11 cellular contexts compared by ENCODE assay signal in the genomic region with DNA sequence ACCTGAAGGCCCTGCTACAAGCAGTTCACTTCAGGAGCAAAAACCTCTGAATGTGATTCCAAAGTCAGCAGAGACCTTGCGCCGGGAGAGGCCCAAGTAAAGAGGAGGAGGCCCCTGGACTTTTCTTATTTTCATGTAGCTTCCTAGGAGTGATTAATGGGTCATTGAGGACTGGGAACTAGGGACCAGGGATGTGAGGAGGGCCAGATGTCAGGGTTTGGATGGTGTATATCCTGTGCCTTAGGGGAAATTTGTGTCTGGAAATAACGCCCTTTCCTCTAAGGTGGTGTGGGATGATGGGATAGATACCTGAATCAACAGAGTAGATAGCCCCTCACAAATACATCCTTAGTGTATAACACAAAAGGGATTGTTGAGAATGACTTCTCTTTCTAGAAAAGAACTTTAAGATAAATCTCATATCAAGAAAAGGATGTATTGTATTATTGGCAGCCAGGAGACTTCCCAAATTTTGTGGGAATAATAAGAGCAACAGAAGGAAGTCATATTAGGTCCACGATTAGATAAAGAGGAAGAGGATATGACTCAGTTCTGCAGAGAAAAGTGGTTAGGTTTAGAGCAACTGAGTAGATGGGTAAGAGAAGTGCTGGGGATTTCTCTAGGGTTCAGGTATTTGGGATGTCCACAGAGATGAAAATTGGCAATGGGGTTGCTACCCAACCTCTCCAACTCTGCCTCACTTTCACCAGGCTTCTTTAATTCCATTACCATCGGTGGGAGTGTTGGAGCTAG. TPM values are rescaled to one million over a fixed set of nuclear protein-coding genes. Genes with fewer than 3 reads are reported as not detected.
DNase-seq lines count a peak whose midpoint lies in the region; ATAC-seq, FAIRE-seq and TF ChIP-seq lines count a peak whose summit lies in the region.
"Had no signal": no experiment of that assay in that cellular context is flagged by ENCODE, and none has a peak within 500 bp of the region (broad histone marks: within the 10 kb centered on the region; RNA-seq: fewer than 3 reads in every experiment).

No MANE protein-coding gene starts in this region.

- H3K4me2 ChIP-seq in K562 (ENCODE audit: insufficient read depth, low read length) = no peak overlapping the region

- H3K9ac ChIP-seq in K562 (ENCODE audit: insufficient read depth in 1 of 2, low read depth in 2 of 2, low read length in 2 of 2) = no peak overlapping the region; a peak in 1 of 4 replicates

- peaks cover 3% of the 10 kb centered on the region; the same call in 1 of the 2 replicates for H4K20me1 ChIP-seq in K562 (replicated peaks; ENCODE audit: control insufficient read depth, insufficient read depth, low read length)

- H3K9me3 Mint-ChIP-seq in nephron progenitor cell = peaks cover 42% of the 10 kb centered on the region
- H3K9me3 Mint-ChIP-seq in T-helper 2 cell treated with Interferon-gamma antibody and Interleukin-4, amounts not matched to agents 5 μg/mL and 100 μg/mL, for 36 hours = no peaks in the 10 kb centered on the region

- no peaks in the 10 kb centered on the region for H3K9me1 ChIP-seq in K562 (ENCODE audit: control insufficient read depth, insufficient read depth, low read length)

- H3K4me1 ChIP-seq in K562 (replicated peaks in 1 of 2; ENCODE audit: control insufficient read depth in 2 of 2, insufficient read depth in 2 of 2, low read length in 2 of 2) = peaks cover 0 to 14% of the 10 kb centered on the region in 2 experiments; a peak in 3 of 5 replicates

- H3K9me3 ChIP-seq in K562 (replicated peaks; ENCODE audit: control insufficient read depth, insufficient read depth, low read depth, low read length) = no peaks in the 10 kb centered on the region
- H3K9me3 ChIP-seq: neutrophil had no signal

- intact Hi-C loops in K562 (cut with micrococcal nuclease) = no loop called here

- H3K36me3 ChIP-seq in K562 (ENCODE audit: control insufficient read depth, insufficient read depth, low read length) = peaks cover 37% of the 10 kb centered on the region

- H3K27me3 ChIP-seq in K562 (ENCODE audit: control insufficient read depth in 2 of 2, insufficient read depth in 2 of 2, low read length in 2 of 2) = no peaks in the 10 kb centered on the region
- H3K27me3 ChIP-seq: neutrophil had no signal

- no TSS peak for BruUV-seq in K562 (replicated peaks; lab: Mats Ljungman, UMichigan)

- H2AFZ ChIP-seq in K562 (ENCODE audit: low read depth, low read length) = no peak overlapping the region

- TF ChIP-seq EP300 in K562 (IDR thresholded peaks at IDR 0.05; ENCODE audit: low read length) = no peak

- 57% methylated on average over 4 of the region's 5 CpGs for WGBS in K562 (ENCODE audit: insufficient coverage, low coverage, missing lambda C conversion rate)

- TF ChIP-seq CTCF in K562 (IDR thresholded peaks at IDR 0.05 in 2 of 3, conservative IDR thresholded peaks at IDR 0.05 in 1 of 3; ENCODE audit: insufficient read depth in 2 of 3, low read depth in 1 of 3, low read length in 3 of 3) = no peak
- TF ChIP-seq CTCF in nephron progenitor cell (IDR thresholded peaks at IDR 0.05) = no peak

- H3K36me3 Mint-ChIP-seq in nephron progenitor cell (ENCODE audit: low read depth) = peaks cover 36% of the 10 kb centered on the region
- peaks cover 50% of the 10 kb centered on the region for H3K36me3 Mint-ChIP-seq in T-helper 2 cell treated with Interferon-gamma antibody and Interleukin-4, amounts not matched to agents 5 μg/mL and 100 μg/mL, for 36 hours (ENCODE audit: low read depth)

- CTCF ChIA-PET in K562 (lab: Yijun Ruan, JAX; ENCODE audit: low intra/inter-chr PET ratio) = no interaction called here

- FAIRE-seq in K562 (lab: Jason Lieb, UNC) = no peak

- in situ Hi-C loops in K562 (cut with MboI) = no loop called here

- H3K4me1 Mint-ChIP-seq in nephron progenitor cell = no peaks in the 10 kb centered on the region
- H3K4me1 Mint-ChIP-seq in T-helper 2 cell treated with Interferon-gamma antibody and Interleukin-4, amounts not matched to agents 5 μg/mL and 100 μg/mL, for 36 hours (ENCODE audit: low read depth) = peaks cover 17% of the 10 kb centered on the region

- TF ChIP-seq RAD21 in K562 (CRISPR knock-in tag; conservative IDR thresholded peaks at IDR 0.05 in 1 of 2, IDR thresholded peaks at IDR 0.05 in 1 of 2) = no peak

- peak overlapping the region; percentile 90 for H3K27ac Mint-ChIP-seq in nephron progenitor cell
- H3K27ac Mint-ChIP-seq in T-helper 2 cell treated with Interferon-gamma antibody and Interleukin-4, amounts not matched to agents 5 μg/mL and 100 μg/mL, for 36 hours = no peak overlapping the region

- POLR2A ChIA-PET in K562 (lab: Yijun Ruan, JAX) = interaction anchor here (0.8 to 1.8 kb wide), 2 partner anchors 9 to 17 kb away, joined by 3 to 5 read pairs; no protein-coding TSS in a partner anchor

- ATAC-seq in K562 (peak; percentile 9; the same call in 1 of the 3 replicates), HG03378 (IDR thresholded peaks at IDR 0.05; ENCODE audit: unreplicated experiment) (no peak)

- no peaks in the 10 kb centered on the region for H3K27me3 Mint-ChIP-seq in nephron progenitor cell (ENCODE audit: low read depth, poor library complexity)
- H3K27me3 Mint-ChIP-seq in T-helper 2 cell treated with Interferon-gamma antibody and Interleukin-4, amounts not matched to agents 5 μg/mL and 100 μg/mL, for 36 hours (ENCODE audit: low read depth) = no peaks in the 10 kb centered on the region

- no peak overlapping the region for H3K4me3 ChIP-seq in K562

- DNase-seq in GF-D8 (lab: John Stamatoyannopoulos, UW) = peak; percentile 1
- peak; percentile 54 for DNase-seq in MV-4-11 (lab: John Stamatoyannopoulos, UW)
- no peak for DNase-seq in K562 (ENCODE audit: extremely low read depth in 1 of 4, low spot score in 3 of 4)
- no peak for DNase-seq in nephron progenitor cell
- no peak for DNase-seq in NAMALWA (ENCODE audit: low spot score)
- no peak for DNase-seq in NCI-H69 (lab: John Stamatoyannopoulos, UW)
- no peak for DNase-seq in T-helper 2 cell treated with Interferon-gamma antibody and Interleukin-4, amounts not matched to agents 5 μg/mL and 100 μg/mL, for 36 hours (ENCODE audit: low spot score)
- DNase-seq: NCI-H1694, T-helper 9 cell had no signal

- no peak overlapping the region for H3K27ac ChIP-seq in K562 (ENCODE audit: extremely low read depth, low read depth, low read length)
- H3K27ac ChIP-seq: neutrophil had no signal

- H3K4me3 Mint-ChIP-seq in nephron progenitor cell = no peak overlapping the region
- H3K4me3 Mint-ChIP-seq in T-helper 2 cell treated with Interferon-gamma antibody and Interleukin-4, amounts not matched to agents 5 μg/mL and 100 μg/mL, for 36 hours = no peak overlapping the region

- no peak for TF ChIP-seq POLR2A in K562 (conservative IDR thresholded peaks at IDR 0.05)

- H3K79me2 ChIP-seq in K562 (ENCODE audit: control insufficient read depth, insufficient read depth, low read length) = no peaks in the 10 kb centered on the region

RNA-seq across cellular contexts. Expression of gene ITGB1BP2, which starts 1.1 kb away (rescaled TPM):
- 37.4 and 39.2 TPM in 2 replicates for total RNA-seq in K562 (2011; cell fraction: chromatin; rRNA removed; ENCODE audit: low replicate concordance)
- total RNA-seq in K562 (2011; cell fraction: nucleolus; rRNA removed) = 12.5 and 12.8 TPM in 2 replicates
- total RNA-seq in K562 (2011; cell fraction: nucleoplasm; rRNA removed) = 27.9 and 36.9 TPM in 2 replicates
- total RNA-seq in K562 (2014; rRNA removed) = 0.98 and 4.0 TPM in 2 replicates
- 1.4 and 1.9 TPM in 2 replicates for total RNA-seq in K562 (2014; rRNA removed; fragmentation: Illumina TruSeq; extraction: Trizol)
- 1.9 and 2.0 TPM in 2 replicates for total RNA-seq in K562 (2015; rRNA removed; fragmentation: Illumina TruSeq; extraction: Trizol)
- 1.8 and 2.6 TPM in 2 replicates for total RNA-seq in K562 (2021)
- 2.6 TPM in 2 replicates for polyA plus RNA-seq in K562 (2011; rRNA removed)
- polyA plus RNA-seq in K562 (2011; cell fraction: cytosol; rRNA removed) = 1.4 and 2.1 TPM in 2 replicates
- 11.1 and 17.6 TPM in 2 replicates for polyA plus RNA-seq in K562 (2011; cell fraction: nucleus; rRNA removed)
- polyA plus RNA-seq in K562 (2012) = 2.4 and 2.5 TPM in 2 replicates
- polyA plus RNA-seq in K562 (2014; fragmentation: Illumina TruSeq; extraction: Trizol) = 1.1 and 1.6 TPM in 2 replicates
- 1 to 10 TPM; 1.6 to 1.9 TPM for polyA plus RNA-seq in K562 (2014; fragmentation: Nextera tagmentation; extraction: Ambion mirVana)
- polyA plus RNA-seq in K562 (2014; rRNA removed) = 2.1 and 4.0 TPM in 2 replicates
- 6.0 and 6.5 TPM in 2 replicates for polyA minus RNA-seq in K562 (2011; rRNA and poly(A)+ RNA removed)
- 0.86 TPM in 1 of 2 replicates, not detected in the other for polyA minus RNA-seq in K562 (2011; cell fraction: cytosol; rRNA and poly(A)+ RNA removed)
- 3.9 and 6.7 TPM in 2 replicates for polyA minus RNA-seq in K562 (2011; cell fraction: nucleus; rRNA and poly(A)+ RNA removed)

RNA-seq across cellular contexts. Expression of gene NONO, which starts 19.2 kb away (rescaled TPM):
- total RNA-seq in K562 (2011; cell fraction: chromatin; rRNA removed; ENCODE audit: low replicate concordance) = 492 and 515 TPM in 2 replicates
- 215 and 243 TPM in 2 replicates for total RNA-seq in K562 (2011; cell fraction: nucleolus; rRNA removed)
- total RNA-seq in K562 (2011; cell fraction: nucleoplasm; rRNA removed) = 384 and 647 TPM in 2 replicates
- total RNA-seq in K562 (2014; rRNA removed) = 391 and 416 TPM in 2 replicates
- 451 and 452 TPM in 2 replicates for total RNA-seq in K562 (2014; rRNA removed; fragmentation: Illumina TruSeq; extraction: Trizol)
- 483 and 534 TPM in 2 replicates for total RNA-seq in K562 (2015; rRNA removed; fragmentation: Illumina TruSeq; extraction: Trizol)
- total RNA-seq in K562 (2021) = 415 and 475 TPM in 2 replicates
- 499 and 555 TPM in 2 replicates for polyA plus RNA-seq in K562 (2011; rRNA removed)
- polyA plus RNA-seq in K562 (2011; cell fraction: cytosol; rRNA removed) = 504 and 579 TPM in 2 replicates
- polyA plus RNA-seq in K562 (2011; cell fraction: nucleus; rRNA removed) = 784 and 825 TPM in 2 replicates
- 358 and 601 TPM in 2 replicates for polyA plus RNA-seq in K562 (2012)
- 626 and 651 TPM in 2 replicates for polyA plus RNA-seq in K562 (2014; fragmentation: Illumina TruSeq; extraction: Trizol)
- polyA plus RNA-seq in K562 (2014; fragmentation: Nextera tagmentation; extraction: Ambion mirVana) = 100 to 1,000 TPM; 353 to 392 TPM
- 333 and 355 TPM in 2 replicates for polyA plus RNA-seq in K562 (2014; rRNA removed)
- 294 and 395 TPM in 2 replicates for polyA minus RNA-seq in K562 (2011; rRNA and poly(A)+ RNA removed)
- 204 and 242 TPM in 2 replicates for polyA minus RNA-seq in K562 (2011; cell fraction: cytosol; rRNA and poly(A)+ RNA removed)
- polyA minus RNA-seq in K562 (2011; cell fraction: nucleus; rRNA and poly(A)+ RNA removed) = 62.5 and 119 TPM in 2 replicates

RNA-seq across cellular contexts. Expression of gene ZMYM3, which starts 48.7 kb away (rescaled TPM):
- total RNA-seq in K562 (2011; cell fraction: chromatin; rRNA removed; ENCODE audit: low replicate concordance) = 70.2 and 125 TPM in 2 replicates
- 63.9 and 65.7 TPM in 2 replicates for total RNA-seq in K562 (2011; cell fraction: nucleolus; rRNA removed)
- 43.7 and 52.0 TPM in 2 replicates for total RNA-seq in K562 (2011; cell fraction: nucleoplasm; rRNA removed)
- total RNA-seq in K562 (2014; rRNA removed) = 14.9 and 18.7 TPM in 2 replicates
- 12.3 and 14.3 TPM in 2 replicates for total RNA-seq in K562 (2014; rRNA removed; fragmentation: Illumina TruSeq; extraction: Trizol)
- 17.7 and 20.0 TPM in 2 replicates for total RNA-seq in K562 (2015; rRNA removed; fragmentation: Illumina TruSeq; extraction: Trizol)
- 34.6 and 36.3 TPM in 2 replicates for total RNA-seq in K562 (2021)
- 16.8 and 27.4 TPM in 2 replicates for polyA plus RNA-seq in K562 (2011; rRNA removed)
- polyA plus RNA-seq in K562 (2011; cell fraction: cytosol; rRNA removed) = 22.4 and 23.0 TPM in 2 replicates
- polyA plus RNA-seq in K562 (2011; cell fraction: nucleus; rRNA removed) = 124 and 127 TPM in 2 replicates
- polyA plus RNA-seq in K562 (2012) = 26.5 and 26.7 TPM in 2 replicates
- 29.2 and 34.4 TPM in 2 replicates for polyA plus RNA-seq in K562 (2014; fragmentation: Illumina TruSeq; extraction: Trizol)
- 1 to 10 TPM; 4.3 to 5.1 TPM for polyA plus RNA-seq in K562 (2014; fragmentation: Nextera tagmentation; extraction: Ambion mirVana)
- polyA plus RNA-seq in K562 (2014; rRNA removed) = 21.1 and 23.6 TPM in 2 replicates
- 23.6 and 25.0 TPM in 2 replicates for polyA minus RNA-seq in K562 (2011; rRNA and poly(A)+ RNA removed)
- polyA minus RNA-seq in K562 (2011; cell fraction: cytosol; rRNA and poly(A)+ RNA removed) = 32.7 and 34.5 TPM in 2 replicates
- polyA minus RNA-seq in K562 (2011; cell fraction: nucleus; rRNA and poly(A)+ RNA removed) = 21.3 and 38.7 TPM in 2 replicates

Comparison
In these comparisons a context has a peak if more than half of its experiments do, and no peak if none do; other contexts are left out.
1. DNase-seq: peak in GF-D8 (single experiment) and MV-4-11 (single experiment); none in K562 (0 of 4), nephron progenitor cell (single experiment), NAMALWA (single experiment), NCI-H69 (single experiment) and T-helper 2 cell treated with Interferon-gamma antibody and Interleukin-4, amounts not matched to agents 5 μg/mL and 100 μg/mL, for 36 hours (single experiment).